ENCODE assay signal across 19 cellular contexts in genomic region chr20:57566803-57567459, GRCh38. TPM values are rescaled to one million over a fixed set of nuclear protein-coding genes. Genes with fewer than 3 reads are reported as not detected.
A peak's percentile ranks its signal among the peaks of the same experiment; 100 is the strongest.
DNase-seq lines count a peak whose midpoint lies in the region; ATAC-seq, FAIRE-seq and TF ChIP-seq lines count a peak whose summit lies in the region.
"Had no signal": no experiment of that assay in that cellular context is flagged by ENCODE, and none has a peak within 500 bp of the region (broad histone marks: within the 10 kb centered on the region; RNA-seq: fewer than 3 reads in every experiment).

No MANE protein-coding gene starts in this region.

- in situ Hi-C loops in K562 (cut with MboI) (no loop called here), HepG2 (cut with HindIII; ENCODE audit: extremely low pct_ligation_motif_present, low pct_unique_long_range_greater_than_20kb) (no loop called here)

- H3K79me2 ChIP-seq in K562 (ENCODE audit: control insufficient read depth, insufficient read depth, low read length): no peaks in the 10 kb centered on the region
- H3K79me2 ChIP-seq in HepG2 (ENCODE audit: insufficient read depth, low read length): peaks cover 5% of the 10 kb centered on the region
- no peaks in the 10 kb centered on the region for H3K79me2 ChIP-seq in osteoblast (ENCODE audit: insufficient read depth, low read length)

- ATAC-seq in K562 (no peak), HepG2 (no peak)
- ATAC-seq: A549, GM12878 had no signal

- H3K9ac ChIP-seq in K562 (ENCODE audit: insufficient read depth in 1 of 2, low read depth in 2 of 2, low read length in 2 of 2) (no peak overlapping the region), HepG2 (ENCODE audit: insufficient read depth, low read depth, low read length) (no peak overlapping the region)
- H3K9ac ChIP-seq: GM23248 had no signal

- H2AFZ ChIP-seq in K562 (ENCODE audit: low read depth, low read length): no peak overlapping the region
- H2AFZ ChIP-seq in HepG2 (ENCODE audit: low read length): no peak overlapping the region
- no peak overlapping the region for H2AFZ ChIP-seq in osteoblast (ENCODE audit: low read length)
- H2AFZ ChIP-seq: GM23248 had no signal

- H4K20me1 ChIP-seq in K562 (replicated peaks; ENCODE audit: control insufficient read depth, insufficient read depth, low read length): no peaks in the 10 kb centered on the region
- H4K20me1 ChIP-seq in HepG2 (ENCODE audit: insufficient read depth, low read length): no peaks in the 10 kb centered on the region; the same call in 1 of the 2 replicates
- H4K20me1 ChIP-seq in osteoblast (ENCODE audit: insufficient read depth, low read length): no peaks in the 10 kb centered on the region

- H3K4me2 ChIP-seq in K562 (ENCODE audit: insufficient read depth, low read length): no peak overlapping the region
- H3K4me2 ChIP-seq in HepG2 (ENCODE audit: low read depth, low read length): no peak overlapping the region
- H3K4me2 ChIP-seq in osteoblast (ENCODE audit: insufficient read depth, low read length): no peak overlapping the region
- H3K4me2 ChIP-seq: A549 had no signal

- H3K36me3 ChIP-seq in K562 (ENCODE audit: control insufficient read depth, insufficient read depth, low read length) (no peaks in the 10 kb centered on the region), HepG2 (replicated peaks in 1 of 2; ENCODE audit: control insufficient read depth in 1 of 2, insufficient read depth in 2 of 2, low read length in 2 of 2) (peaks cover 0 to 22% of the 10 kb centered on the region in 2 experiments; a peak in 2 of 5 replicates), osteoblast (ENCODE audit: insufficient read depth, low read length) (no peaks in the 10 kb centered on the region)
- H3K36me3 ChIP-seq: BE2C had no signal

- 19% methylated on average over 10 of the region's 10 CpGs for WGBS in K562 (ENCODE audit: insufficient coverage, low coverage, missing lambda C conversion rate)
- 88% methylated on average over 10 of the region's 10 CpGs for WGBS in HepG2 (ENCODE audit: low lambda C conversion rate)

- H3K9me3 ChIP-seq in K562 (replicated peaks; ENCODE audit: control insufficient read depth, insufficient read depth, low read depth, low read length): no peaks in the 10 kb centered on the region
- H3K9me3 ChIP-seq in HepG2 (ENCODE audit: low read length): no peaks in the 10 kb centered on the region
- no peaks in the 10 kb centered on the region for H3K9me3 ChIP-seq in osteoblast (ENCODE audit: low read depth, low read length)
- H3K9me3 ChIP-seq: A549, BE2C had no signal

- no peak for FAIRE-seq in K562 (lab: Jason Lieb, UNC)
- no peak for FAIRE-seq in HepG2 (lab: Jason Lieb, UNC)
- FAIRE-seq: A549, GM12878, GM18507 had no signal

- H3K4me1 ChIP-seq in K562 (replicated peaks in 1 of 2; ENCODE audit: control insufficient read depth in 2 of 2, insufficient read depth in 2 of 2, low read length in 2 of 2) (peaks cover 0 to 11% of the 10 kb centered on the region in 2 experiments; a peak in 3 of 5 replicates), HepG2 (ENCODE audit: insufficient read depth, low read length) (peaks cover 85% of the 10 kb centered on the region), osteoblast (ENCODE audit: insufficient read depth, low read length) (no peaks in the 10 kb centered on the region)
- H3K4me1 ChIP-seq: A549, BE2C had no signal

- no peak overlapping the region for H3K27ac ChIP-seq in K562 (ENCODE audit: extremely low read depth, low read depth, low read length)
- H3K27ac ChIP-seq in HepG2 (ENCODE audit: extremely low read length, insufficient read depth, low read length): peak overlapping the region; percentile 52
- no peak overlapping the region for H3K27ac ChIP-seq in osteoblast (ENCODE audit: low read depth, low read length)
- H3K27ac ChIP-seq: A549, C4-2B, GM23248 had no signal

- H3K27me3 ChIP-seq in K562 (ENCODE audit: control insufficient read depth in 2 of 2, insufficient read depth in 2 of 2, low read length in 2 of 2) (peaks cover 0 to 12% of the 10 kb centered on the region in 2 experiments; a peak in 1 of 5 replicates), HepG2 (ENCODE audit: control insufficient read depth in 1 of 2, insufficient read depth in 2 of 2, low read length in 2 of 2) (peaks cover 0 to 4% of the 10 kb centered on the region in 2 experiments; a peak in 3 of 5 replicates), osteoblast (ENCODE audit: insufficient read depth, low read length) (peaks cover 16% of the 10 kb centered on the region)

- TF ChIP-seq EP300 in K562 (IDR thresholded peaks at IDR 0.05; ENCODE audit: low read length) (no peak), HepG2 (IDR thresholded peaks at IDR 0.05; ENCODE audit: low read depth in 2 of 2, low read length in 2 of 2) (no peak), HepG2 (CRISPR knock-in tag; IDR thresholded peaks at IDR 0.05; ENCODE audit: borderline replicate concordance) (no peak)

- intact Hi-C loops in K562 (cut with micrococcal nuclease): no loop called here
- intact Hi-C loops in HepG2 (cut with micrococcal nuclease; ENCODE audit: unreplicated experiment): no loop called here

- no TSS peak for BruUV-seq in K562 (replicated peaks; lab: Mats Ljungman, UMichigan)
- no TSS peak for BruUV-seq in HepG2 (replicated peaks; lab: Mats Ljungman, UMichigan)

- TF ChIP-seq POLR2A in K562 (conservative IDR thresholded peaks at IDR 0.05) (no peak), HepG2 (IDR thresholded peaks at IDR 0.05; ENCODE audit: insufficient read depth in 1 of 2, low read depth in 2 of 2, low read length in 2 of 2) (peak; percentile 16 to 69; a peak in 3 of 4 replicates)

- TF ChIP-seq CTCF in K562 (IDR thresholded peaks at IDR 0.05 in 2 of 3, conservative IDR thresholded peaks at IDR 0.05 in 1 of 3; ENCODE audit: insufficient read depth in 2 of 3, low read depth in 1 of 3, low read length in 3 of 3): no peak
- TF ChIP-seq CTCF in HepG2 (CRISPR knock-in tag; IDR thresholded peaks at IDR 0.05): no peak
- no peak for TF ChIP-seq CTCF in osteoblast (IDR thresholded peaks at IDR 0.05; ENCODE audit: extremely low read depth, low read depth, low read length)

- H3K4me3 ChIP-seq in K562: no peak overlapping the region
- H3K4me3 ChIP-seq in HepG2 (replicated peaks in 1 of 3; ENCODE audit: insufficient read depth in 1 of 3, low read depth in 2 of 3, low read length in 3 of 3): no peak overlapping the region
- no peak overlapping the region for H3K4me3 ChIP-seq in osteoblast (ENCODE audit: insufficient read depth, low read length)
- H3K4me3 ChIP-seq: A549, GM12878, GM23248 had no signal

- CTCF ChIA-PET in K562 (lab: Yijun Ruan, JAX; ENCODE audit: low intra/inter-chr PET ratio): no interaction called here
- CTCF ChIA-PET in HepG2 (lab: Yijun Ruan, JAX; ENCODE audit: low intra/inter-chr PET ratio, low total read pairs): no interaction called here

- POLR2A ChIA-PET in K562 (lab: Yijun Ruan, JAX) (interaction anchor here (0.9 to 1.0 kb wide), 2 partner anchors 9 to 12 kb away, joined by 4 to 6 read pairs; no protein-coding TSS in a partner anchor), HepG2 (lab: Yijun Ruan, JAX) (interaction anchor here (1.3 to 12.9 kb wide), 6 partner anchors 7 to 39 kb away, joined by 3 to 96 read pairs (median 18); partner anchors contain the start of gene PCK1)

- TF ChIP-seq RAD21 in K562 (CRISPR knock-in tag; conservative IDR thresholded peaks at IDR 0.05 in 1 of 2, IDR thresholded peaks at IDR 0.05 in 1 of 2): no peak
- no peak for TF ChIP-seq RAD21 in HepG2 (CRISPR knock-in tag; IDR thresholded peaks at IDR 0.05)

- no peak for DNase-seq in K562 (ENCODE audit: extremely low read depth in 1 of 4, low spot score in 3 of 4)
- DNase-seq in HepG2 (ENCODE audit: low spot score): no peak
- peak; percentile 4 for DNase-seq in osteoblast (ENCODE audit: insufficient read length, low spot score, missing footprints)
- no peak for DNase-seq in NCI-H2029 (lab: John Stamatoyannopoulos, UW)
- DNase-seq in glomerular visceral epithelial cell (ENCODE audit: extremely low spot score): no peak
- DNase-seq in SHP77 treated with DMSO at 0.1 percent for 48 hours (lab: John Stamatoyannopoulos, UW): no peak
- DNase-seq in epidermal melanocyte (ENCODE audit: insufficient read length, low spot score): no peak
- DNase-seq: BE2C; CD4-positive, alpha-beta memory T cell; DMS79; GM23248 had no signal

- H3K9me1 ChIP-seq in K562 (ENCODE audit: control insufficient read depth, insufficient read depth, low read length): no peaks in the 10 kb centered on the region

RNA-seq across cellular contexts. Expression of gene PCK1, which starts 6.0 kb away (rescaled TPM):
- total RNA-seq in K562 (2011; cell fraction: chromatin; rRNA removed; ENCODE audit: low replicate concordance): 0.70 and 2.3 TPM in 2 replicates
- 0.92 and 1.3 TPM in 2 replicates for total RNA-seq in K562 (2011; cell fraction: nucleolus; rRNA removed)
- total RNA-seq in K562 (2011; cell fraction: nucleoplasm; rRNA removed): 0.38 and 1.2 TPM in 2 replicates
- total RNA-seq in K562 (2014; rRNA removed): 0.05 and 0.16 TPM in 2 replicates
- total RNA-seq in K562 (2014; rRNA removed; fragmentation: Illumina TruSeq; extraction: Trizol): 0.13 and 0.18 TPM in 2 replicates
- 0.29 and 0.30 TPM in 2 replicates for total RNA-seq in K562 (2015; rRNA removed; fragmentation: Illumina TruSeq; extraction: Trizol)
- total RNA-seq in K562 (2021): 0.54 and 0.73 TPM in 2 replicates
- polyA plus RNA-seq in K562 (2011; rRNA removed): 0.09 and 0.15 TPM in 2 replicates
- 0.04 and 0.48 TPM in 2 replicates for polyA plus RNA-seq in K562 (2011; cell fraction: cytosol; rRNA removed)
- 0.90 and 1.5 TPM in 2 replicates for polyA plus RNA-seq in K562 (2011; cell fraction: nucleus; rRNA removed)
- 0.14 and 0.21 TPM in 2 replicates for polyA plus RNA-seq in K562 (2012)
- 0.12 and 0.14 TPM in 2 replicates for polyA plus RNA-seq in K562 (2014; fragmentation: Illumina TruSeq; extraction: Trizol)
- polyA plus RNA-seq in K562 (2014; fragmentation: Nextera tagmentation; extraction: Ambion mirVana): under 1 TPM; 0.10 to 0.15 TPM
- 0.12 and 0.46 TPM in 2 replicates for polyA plus RNA-seq in K562 (2014; rRNA removed)
- polyA minus RNA-seq in K562 (2011; rRNA and poly(A)+ RNA removed): 0.72 and 1.2 TPM in 2 replicates
- 1.2 TPM in 1 of 2 replicates, not detected in the other for polyA minus RNA-seq in K562 (2011; cell fraction: cytosol; rRNA and poly(A)+ RNA removed)
- polyA minus RNA-seq in K562 (2011; cell fraction: nucleus; rRNA and poly(A)+ RNA removed): 0.67 and 1.1 TPM in 2 replicates
- 5.4 and 12.6 TPM in 2 replicates for total RNA-seq in HepG2 (2016; rRNA removed; fragmentation: Illumina TruSeq; extraction: Trizol)
- total RNA-seq in HepG2 (2016; cell fraction: cytosol; rRNA removed; fragmentation: Illumina TruSeq; extraction: Trizol; ENCODE audit: low read depth): 3.7 TPM in 2 replicates
- 5.2 and 15.5 TPM in 2 replicates for total RNA-seq in HepG2 (2016; cell fraction: insoluble cytoplasmic fraction; rRNA removed; fragmentation: Illumina TruSeq; extraction: Trizol)
- total RNA-seq in HepG2 (2016; cell fraction: membrane; rRNA removed; fragmentation: Illumina TruSeq; extraction: Trizol): 3.3 and 3.9 TPM in 2 replicates
- 23.9 and 29.1 TPM in 2 replicates for total RNA-seq in HepG2 (2016; cell fraction: nucleus; rRNA removed; fragmentation: Illumina TruSeq; extraction: Trizol)
- polyA plus RNA-seq in HepG2 (2011; rRNA removed): 6.5 and 19.5 TPM in 2 replicates
- 2.9 and 9.4 TPM in 2 replicates for polyA plus RNA-seq in HepG2 (2011; cell fraction: cytosol; rRNA removed)
- 21.5 and 61.9 TPM in 2 replicates for polyA plus RNA-seq in HepG2 (2011; cell fraction: nucleus; rRNA removed)
- 220 and 303 TPM in 2 replicates for polyA plus RNA-seq in HepG2 (2012)
- 0.43 and 0.67 TPM in 2 replicates for polyA plus RNA-seq in HepG2 (2016; cell fraction: cytosol; fragmentation: Illumina TruSeq; extraction: Trizol; ENCODE audit: low read depth)
- polyA plus RNA-seq in HepG2 (2016; cell fraction: insoluble cytoplasmic fraction; fragmentation: Illumina TruSeq; extraction: Trizol; ENCODE audit: low read depth): 5.0 and 5.7 TPM in 2 replicates
- polyA plus RNA-seq in HepG2 (2016; cell fraction: membrane; fragmentation: Illumina TruSeq; extraction: Trizol; ENCODE audit: low read depth): 0.71 and 0.72 TPM in 2 replicates
- 17.4 and 17.7 TPM in 2 replicates for polyA plus RNA-seq in HepG2 (2016; cell fraction: nucleus; fragmentation: Illumina TruSeq; extraction: Trizol; ENCODE audit: insufficient read depth, low read depth)
- polyA minus RNA-seq in HepG2 (2011; rRNA and poly(A)+ RNA removed; ENCODE audit: low replicate concordance): 0.12 and 22.5 TPM in 2 replicates
- 7.7 and 23.7 TPM in 2 replicates for polyA minus RNA-seq in HepG2 (2011; cell fraction: cytosol; rRNA and poly(A)+ RNA removed)
- polyA minus RNA-seq in HepG2 (2011; cell fraction: nucleus; rRNA and poly(A)+ RNA removed): 39.8 and 149 TPM in 2 replicates
- total RNA-seq in osteoblast: not detected in 2 replicates
- total RNA-seq: CD4-positive, alpha-beta memory T cell; G401; GM23248; H7; HT1080 had no signal
- polyA plus RNA-seq: AG04450; CD4-positive, alpha-beta memory T cell; GM23248 had no signal

RNA-seq across cellular contexts. Expression of gene CTCFL, which starts 42.0 kb away (rescaled TPM):
- 102 and 125 TPM in 2 replicates for total RNA-seq in K562 (2011; cell fraction: chromatin; rRNA removed; ENCODE audit: low replicate concordance)
- total RNA-seq in K562 (2011; cell fraction: nucleolus; rRNA removed): 77.5 and 83.4 TPM in 2 replicates
- total RNA-seq in K562 (2011; cell fraction: nucleoplasm; rRNA removed): 85.3 and 118 TPM in 2 replicates
- 120 and 126 TPM in 2 replicates for total RNA-seq in K562 (2014; rRNA removed)
- total RNA-seq in K562 (2014; rRNA removed; fragmentation: Illumina TruSeq; extraction: Trizol): 111 and 112 TPM in 2 replicates
- total RNA-seq in K562 (2015; rRNA removed; fragmentation: Illumina TruSeq; extraction: Trizol): 80.9 and 89.1 TPM in 2 replicates
- total RNA-seq in K562 (2021): 122 and 124 TPM in 2 replicates
- 188 and 206 TPM in 2 replicates for polyA plus RNA-seq in K562 (2011; rRNA removed)
- 125 and 152 TPM in 2 replicates for polyA plus RNA-seq in K562 (2011; cell fraction: cytosol; rRNA removed)
- 92.0 and 115 TPM in 2 replicates for polyA plus RNA-seq in K562 (2011; cell fraction: nucleus; rRNA removed)
- 72.2 and 120 TPM in 2 replicates for polyA plus RNA-seq in K562 (2012)
- 137 and 177 TPM in 2 replicates for polyA plus RNA-seq in K562 (2014; fragmentation: Illumina TruSeq; extraction: Trizol)
- polyA plus RNA-seq in K562 (2014; fragmentation: Nextera tagmentation; extraction: Ambion mirVana): 10 to 100 TPM; 42.4 to 62.7 TPM
- polyA plus RNA-seq in K562 (2014; rRNA removed): 100 and 122 TPM in 2 replicates
- polyA minus RNA-seq in K562 (2011; rRNA and poly(A)+ RNA removed): 265 and 279 TPM in 2 replicates
- 117 and 124 TPM in 2 replicates for polyA minus RNA-seq in K562 (2011; cell fraction: cytosol; rRNA and poly(A)+ RNA removed)
- 39.4 and 86.3 TPM in 2 replicates for polyA minus RNA-seq in K562 (2011; cell fraction: nucleus; rRNA and poly(A)+ RNA removed)
- total RNA-seq in HepG2 (2016; rRNA removed; fragmentation: Illumina TruSeq; extraction: Trizol): not detected in 2 replicates
- not detected in 2 replicates for total RNA-seq in HepG2 (2016; cell fraction: cytosol; rRNA removed; fragmentation: Illumina TruSeq; extraction: Trizol; ENCODE audit: low read depth)
- total RNA-seq in HepG2 (2016; cell fraction: insoluble cytoplasmic fraction; rRNA removed; fragmentation: Illumina TruSeq; extraction: Trizol): not detected in 2 replicates
- total RNA-seq in HepG2 (2016; cell fraction: membrane; rRNA removed; fragmentation: Illumina TruSeq; extraction: Trizol): not detected in 2 replicates
- not detected in 2 replicates for total RNA-seq in HepG2 (2016; cell fraction: nucleus; rRNA removed; fragmentation: Illumina TruSeq; extraction: Trizol)
- 0.04 and 0.05 TPM in 2 replicates for polyA plus RNA-seq in HepG2 (2011; rRNA removed)
- polyA plus RNA-seq in HepG2 (2011; cell fraction: cytosol; rRNA removed): 0.03 TPM in 1 of 2 replicates, not detected in the other
- polyA plus RNA-seq in HepG2 (2011; cell fraction: nucleus; rRNA removed): not detected in 2 replicates
- 0.13 and 0.42 TPM in 2 replicates for polyA plus RNA-seq in HepG2 (2012)
- polyA plus RNA-seq in HepG2 (2016; cell fraction: cytosol; fragmentation: Illumina TruSeq; extraction: Trizol; ENCODE audit: low read depth): not detected in 2 replicates
- not detected in 2 replicates for polyA plus RNA-seq in HepG2 (2016; cell fraction: insoluble cytoplasmic fraction; fragmentation: Illumina TruSeq; extraction: Trizol; ENCODE audit: low read depth)
- polyA plus RNA-seq in HepG2 (2016; cell fraction: membrane; fragmentation: Illumina TruSeq; extraction: Trizol; ENCODE audit: low read depth): not detected in 2 replicates
- not detected in 2 replicates for polyA plus RNA-seq in HepG2 (2016; cell fraction: nucleus; fragmentation: Illumina TruSeq; extraction: Trizol; ENCODE audit: insufficient read depth, low read depth)
- 0.22 and 0.26 TPM in 2 replicates for polyA minus RNA-seq in HepG2 (2011; rRNA and poly(A)+ RNA removed; ENCODE audit: low replicate concordance)
- not detected in 2 replicates for polyA minus RNA-seq in HepG2 (2011; cell fraction: cytosol; rRNA and poly(A)+ RNA removed)
- polyA minus RNA-seq in HepG2 (2011; cell fraction: nucleus; rRNA and poly(A)+ RNA removed): not detected in 2 replicates
- not detected in 2 replicates for total RNA-seq in osteoblast
- total RNA-seq: CD4-positive, alpha-beta memory T cell; GM23248; HT1080 had no signal
- polyA plus RNA-seq: AG04450; CD4-positive, alpha-beta memory T cell; GM23248 had no signal

RNA-seq across cellular contexts. Expression of gene ZBP1, which starts 53.3 kb away (rescaled TPM):
- total RNA-seq in K562 (2011; cell fraction: chromatin; rRNA removed; ENCODE audit: low replicate concordance): not detected in 2 replicates
- not detected in 2 replicates for total RNA-seq in K562 (2011; cell fraction: nucleolus; rRNA removed)
- not detected in 2 replicates for total RNA-seq in K562 (2011; cell fraction: nucleoplasm; rRNA removed)
- total RNA-seq in K562 (2014; rRNA removed): not detected in 2 replicates
- total RNA-seq in K562 (2014; rRNA removed; fragmentation: Illumina TruSeq; extraction: Trizol): not detected in 2 replicates
- not detected in 2 replicates for total RNA-seq in K562 (2015; rRNA removed; fragmentation: Illumina TruSeq; extraction: Trizol)
- total RNA-seq in K562 (2021): not detected in 2 replicates
- not detected in 2 replicates for polyA plus RNA-seq in K562 (2011; rRNA removed)
- not detected in 2 replicates for polyA plus RNA-seq in K562 (2011; cell fraction: cytosol; rRNA removed)
- not detected in 2 replicates for polyA plus RNA-seq in K562 (2011; cell fraction: nucleus; rRNA removed)
- polyA plus RNA-seq in K562 (2012): not detected in 2 replicates
- polyA plus RNA-seq in K562 (2014; fragmentation: Illumina TruSeq; extraction: Trizol): not detected in 2 replicates
- polyA plus RNA-seq in K562 (2014; fragmentation: Nextera tagmentation; extraction: Ambion mirVana): not detected
- polyA plus RNA-seq in K562 (2014; rRNA removed): not detected in 2 replicates
- polyA minus RNA-seq in K562 (2011; rRNA and poly(A)+ RNA removed): not detected in 2 replicates
- not detected in 2 replicates for polyA minus RNA-seq in K562 (2011; cell fraction: cytosol; rRNA and poly(A)+ RNA removed)
- polyA minus RNA-seq in K562 (2011; cell fraction: nucleus; rRNA and poly(A)+ RNA removed): not detected in 2 replicates
- total RNA-seq in HepG2 (2016; rRNA removed; fragmentation: Illumina TruSeq; extraction: Trizol): not detected in 2 replicates
- not detected in 2 replicates for total RNA-seq in HepG2 (2016; cell fraction: cytosol; rRNA removed; fragmentation: Illumina TruSeq; extraction: Trizol; ENCODE audit: low read depth)
- total RNA-seq in HepG2 (2016; cell fraction: insoluble cytoplasmic fraction; rRNA removed; fragmentation: Illumina TruSeq; extraction: Trizol): not detected in 2 replicates
- total RNA-seq in HepG2 (2016; cell fraction: membrane; rRNA removed; fragmentation: Illumina TruSeq; extraction: Trizol): not detected in 2 replicates
- not detected in 2 replicates for total RNA-seq in HepG2 (2016; cell fraction: nucleus; rRNA removed; fragmentation: Illumina TruSeq; extraction: Trizol)
- polyA plus RNA-seq in HepG2 (2011; rRNA removed): not detected in 2 replicates
- polyA plus RNA-seq in HepG2 (2011; cell fraction: cytosol; rRNA removed): not detected in 2 replicates
- polyA plus RNA-seq in HepG2 (2011; cell fraction: nucleus; rRNA removed): not detected in 2 replicates
- not detected in 2 replicates for polyA plus RNA-seq in HepG2 (2012)
- not detected in 2 replicates for polyA plus RNA-seq in HepG2 (2016; cell fraction: cytosol; fragmentation: Illumina TruSeq; extraction: Trizol; ENCODE audit: low read depth)
- polyA plus RNA-seq in HepG2 (2016; cell fraction: insoluble cytoplasmic fraction; fragmentation: Illumina TruSeq; extraction: Trizol; ENCODE audit: low read depth): not detected in 2 replicates
- polyA plus RNA-seq in HepG2 (2016; cell fraction: membrane; fragmentation: Illumina TruSeq; extraction: Trizol; ENCODE audit: low read depth): not detected in 2 replicates
- polyA plus RNA-seq in HepG2 (2016; cell fraction: nucleus; fragmentation: Illumina TruSeq; extraction: Trizol; ENCODE audit: insufficient read depth, low read depth): not detected in 2 replicates
- not detected in 2 replicates for polyA minus RNA-seq in HepG2 (2011; rRNA and poly(A)+ RNA removed; ENCODE audit: low replicate concordance)
- polyA minus RNA-seq in HepG2 (2011; cell fraction: cytosol; rRNA and poly(A)+ RNA removed): not detected in 2 replicates
- not detected in 2 replicates for polyA minus RNA-seq in HepG2 (2011; cell fraction: nucleus; rRNA and poly(A)+ RNA removed)
- total RNA-seq in osteoblast: not detected in 2 replicates
- total RNA-seq: G401, GM23248, H7, HT1080 had no signal
- polyA plus RNA-seq: AG04450, GM23248 had no signal

Comparison
In these comparisons a context has a peak if more than half of its experiments do, and no peak if none do; other contexts are left out.
1. RNA of gene CTCFL, which starts 42.0 kb away (total RNA-seq): 77.5 to 126 TPM in K562; not detected in HepG2 and not detected in osteoblast; every median in the first group is over 10 times any median in the second.
2. Of the 241 proteins assayed by ChIP-seq in both HepG2 and K562: peak only in HepG2: NFIC, PHF20, POLR2A, POLR2AphosphoS2, POLR2AphosphoS5 and SMC3; only in K562: none; in both: ZKSCAN8; in neither: 234.